Comparison of ENCODE assay signal across 20 cellular contexts in the genomic region with DNA sequence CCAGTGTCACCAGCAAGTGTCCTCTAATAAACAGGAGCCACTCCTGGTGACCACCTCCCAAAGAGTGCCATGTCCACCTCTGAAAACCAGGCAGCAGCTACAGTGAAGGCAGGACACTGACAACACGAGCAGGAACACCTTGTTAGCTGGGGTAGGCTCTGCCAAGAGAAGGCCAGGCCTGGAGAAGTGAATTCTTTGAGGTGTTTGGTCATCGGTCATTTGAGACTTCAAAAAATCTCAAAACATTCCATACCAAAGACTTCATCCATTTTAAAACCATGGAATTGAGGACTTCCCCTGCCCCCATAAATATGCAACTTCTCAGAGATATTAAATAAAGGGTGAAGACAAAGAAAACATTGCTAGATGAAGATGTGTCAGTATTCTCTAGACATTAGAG. TPM values are rescaled to one million over a fixed set of nuclear protein-coding genes. Genes with fewer than 3 reads are reported as not detected.
DNase-seq lines count a peak whose midpoint lies in the region; ATAC-seq and TF ChIP-seq lines count a peak whose summit lies in the region.
"Had no signal": no experiment of that assay in that cellular context is flagged by ENCODE, and none has a peak within 500 bp of the region (broad histone marks: within the 10 kb centered on the region; RNA-seq: fewer than 3 reads in every experiment).

No MANE protein-coding gene starts in this region.

- no peak for TF ChIP-seq POLR2A in lower leg skin (IDR thresholded peaks at IDR 0.05)

- in situ Hi-C loops in GM23248 (cut with MboI), result loop anchor here (25.0 kb wide), 2 partner anchors 650 to 825 kb away; no protein-coding TSS in a partner anchor

- no peak overlapping the region for H2BK5ac ChIP-seq in mesendoderm (ENCODE audit: low read length)

- POLR2A ChIA-PET in activated CD4-positive, alpha-beta T cell treated with anti-CD3 and anti-CD28 coated beads for 36 hours (lab: Charles Lee), result no interaction called here

- peaks cover 2% of the 10 kb centered on the region for H3K27me3 Mint-ChIP-seq in chondrocyte (ENCODE audit: low read depth)
- peaks cover 2% of the 10 kb centered on the region for H3K27me3 Mint-ChIP-seq in activated CD4-positive, alpha-beta T cell treated with anti-CD3 and anti-CD28 coated beads for 36 hours

- 0 out of 2 replicates have a peak overlapping the region, but pooled peaks have one; percentile 7 for H2AFZ ChIP-seq in GM23248

- H3K27ac Mint-ChIP-seq in chondrocyte (ENCODE audit: unreplicated experiment), result peak overlapping the region; percentile 70
- H3K27ac Mint-ChIP-seq in activated CD4-positive, alpha-beta T cell treated with anti-CD3 and anti-CD28 coated beads for 36 hours, result no peak overlapping the region

- no peaks in the 10 kb centered on the region for H3K79me2 ChIP-seq in GM23248 (ENCODE audit: insufficient read depth)
- H3K79me2 ChIP-seq in mesendoderm (ENCODE audit: control insufficient read depth, insufficient read depth, low read length), result no peaks in the 10 kb centered on the region

- H4K20me1 ChIP-seq in GM23248 (ENCODE audit: insufficient read depth), result no peaks in the 10 kb centered on the region

- TF ChIP-seq CTCF in chondrocyte (IDR thresholded peaks at IDR 0.05) (no peak), lower leg skin (IDR thresholded peaks at IDR 0.05) (no peak)

- H3K23ac ChIP-seq in mesendoderm (ENCODE audit: low read length), result no peak overlapping the region

- H4K8ac ChIP-seq in mesendoderm (ENCODE audit: low read depth, low read length), result no peak overlapping the region

- H3K27me3 ChIP-seq in GM23248 (replicated peaks; ENCODE audit: insufficient read depth) (no peaks in the 10 kb centered on the region), mesendoderm (ENCODE audit: insufficient read depth, low read length, poor library complexity) (no peaks in the 10 kb centered on the region)

- intact Hi-C loops in activated CD4-positive, alpha-beta T cell treated with anti-CD3 and anti-CD28 coated beads for 36 hours (cut with DNase I, micrococcal nuclease), result no loop called here
- intact Hi-C loops in lower leg skin (cut with DNase I; ENCODE audit: low total_unique reads), result no loop called here

- H3K4me2 ChIP-seq in GM23248 (ENCODE audit: unreplicated experiment) (peak overlapping the region; percentile 37), mesendoderm (ENCODE audit: low read length) (no peak overlapping the region)

- H3K4me3 ChIP-seq in GM23248, result peak overlapping the region; percentile 17; the same call in 1 of the 2 replicates
- H3K4me3 ChIP-seq in mesendoderm (ENCODE audit: low read length), result no peak overlapping the region
- no peak overlapping the region for H3K4me3 ChIP-seq in lower leg skin (ENCODE audit: low read depth, poor library complexity, severe bottlenecking)

- H3K36me3 Mint-ChIP-seq in chondrocyte (ENCODE audit: low read depth), result no peaks in the 10 kb centered on the region
- H3K36me3 Mint-ChIP-seq in activated CD4-positive, alpha-beta T cell treated with anti-CD3 and anti-CD28 coated beads for 36 hours (ENCODE audit: low read depth), result no peaks in the 10 kb centered on the region

- no peak for ATAC-seq in HG02571 (IDR thresholded peaks at IDR 0.05; ENCODE audit: unreplicated experiment)
- ATAC-seq in GM21515 (IDR thresholded peaks at IDR 0.05; ENCODE audit: unreplicated experiment), result no peak
- ATAC-seq in activated CD4-positive, alpha-beta T cell treated with anti-CD3 and anti-CD28 coated beads for 36 hours, result no peak
- ATAC-seq: PC-3 had no signal

- no peaks in the 10 kb centered on the region for H3K9me3 ChIP-seq in GM23248 (ENCODE audit: low read depth)

- CTCF ChIA-PET in activated CD4-positive, alpha-beta T cell treated with anti-CD3 and anti-CD28 coated beads for 36 hours (lab: Charles Lee), result interaction anchor here (1.5 kb wide), 1 partner anchor 46 kb away, joined by 3 read pairs; no protein-coding TSS in a partner anchor

- H3K4me1 ChIP-seq in GM23248 (ENCODE audit: insufficient read depth) (peaks cover 14% of the 10 kb centered on the region), mesendoderm (ENCODE audit: control insufficient read depth, low read depth, low read length) (no peaks in the 10 kb centered on the region)

- DNase-seq in AG08396 (ENCODE audit: low spot score) (peak; percentile 32), GM23248 (peak; percentile 55), chondrocyte (ENCODE audit: low spot score) (no peak), mesendoderm (peak; percentile 42), lower leg skin (ENCODE audit: low spot score in 2 of 2) (no peak)
- no peak for DNase-seq in activated CD4-positive, alpha-beta T cell treated with anti-CD3 and anti-CD28 coated beads for 36 hours
- DNase-seq: DMS 273 treated with DMSO at 0.1 percent for 48 hours; HCEC 1CT; KG1; NCI-H1417 treated with DMSO at 0.1 percent for 48 hours; NCI-H1930; NCI-H2171 treated with DMSO at 0.1 percent for 48 hours; NCI-H446 treated with DMSO at 0.1 percent for 48 hours; NK-92 treated with Interleukin-12 subunit alpha and Interleukin-12 subunit beta, amount 100 ng/mL, for 24 hours; PC-3 had no signal

- H3K79me1 ChIP-seq in mesendoderm (ENCODE audit: low read length), result no peaks in the 10 kb centered on the region

- H3K18ac ChIP-seq in mesendoderm (ENCODE audit: low read length), result no peak overlapping the region

- H3K36me3 ChIP-seq in GM23248 (ENCODE audit: low read depth) (no peaks in the 10 kb centered on the region), mesendoderm (ENCODE audit: control insufficient read depth, insufficient read depth, low read length) (no peaks in the 10 kb centered on the region)

- no peak overlapping the region for H4K5ac ChIP-seq in mesendoderm (ENCODE audit: low read length)

- no peaks in the 10 kb centered on the region for H3K9me3 Mint-ChIP-seq in chondrocyte (ENCODE audit: low read depth)
- no peaks in the 10 kb centered on the region for H3K9me3 Mint-ChIP-seq in activated CD4-positive, alpha-beta T cell treated with anti-CD3 and anti-CD28 coated beads for 36 hours (ENCODE audit: low read depth)

- H3K9me2 ChIP-seq in GM23248 (ENCODE audit: insufficient read depth), result no peaks in the 10 kb centered on the region

- H3K27ac ChIP-seq in GM23248 (peak overlapping the region; percentile 64), mesendoderm (ENCODE audit: low read depth, low read length) (no peak overlapping the region)
- H3K27ac ChIP-seq: C4-2B, RWPE1 had no signal

- H3F3A ChIP-seq in GM23248 (ENCODE audit: insufficient read depth), result 0 out of 2 replicates have a peak, but pooled peaks cover 16% of the 10 kb centered on the region

- H3K4me1 Mint-ChIP-seq in chondrocyte (ENCODE audit: low read depth), result peaks cover 15% of the 10 kb centered on the region
- no peaks in the 10 kb centered on the region for H3K4me1 Mint-ChIP-seq in activated CD4-positive, alpha-beta T cell treated with anti-CD3 and anti-CD28 coated beads for 36 hours

- 8 to 14% methylated on average over 2 of the region's 2 CpGs for WGBS in GM23248 (ENCODE audit: low coverage in 1 of 2, low lambda C conversion rate in 2 of 2, missing lambda C conversion rate in 2 of 2), 2 experiments
- no CpG with 5 or more reads among the region's 2 CpGs for WGBS in mesendoderm (ENCODE audit: extremely low coverage, insufficient coverage, low lambda C conversion rate)
- WGBS in lower leg skin, 2 donors, result 68 to 83% methylated on average over 2 of the region's 2 CpGs

- H2BK120ac ChIP-seq in mesendoderm (ENCODE audit: low read depth, low read length), result no peak overlapping the region

- no peak overlapping the region for H3K56ac ChIP-seq in mesendoderm (ENCODE audit: low read length)

- H3K4me3 Mint-ChIP-seq in chondrocyte (ENCODE audit: unreplicated experiment), result no peak overlapping the region
- H3K4me3 Mint-ChIP-seq in activated CD4-positive, alpha-beta T cell treated with anti-CD3 and anti-CD28 coated beads for 36 hours, result no peak overlapping the region

- no peak overlapping the region for H2BK15ac ChIP-seq in mesendoderm (replicated peaks; ENCODE audit: low read depth)

- no peak overlapping the region for H2AK5ac ChIP-seq in mesendoderm (ENCODE audit: low read length)

- H3K4ac ChIP-seq in mesendoderm (ENCODE audit: low read depth, low read length), result no peak overlapping the region

- H3K9ac ChIP-seq in GM23248 (no peak overlapping the region), mesendoderm (ENCODE audit: low read length) (no peak overlapping the region)

RNA-seq across cellular contexts. Expression of a gene that starts 28.3 kb away (rescaled TPM):
- total RNA-seq in GM23248 (2014; rRNA removed; shearing (Covaris generic)), result not detected in 2 replicates
- polyA plus RNA-seq in GM23248 (2016; fragmentation: Nextera tagmentation; extraction: Ambion mirVana), result not detected in 2 replicates
- total RNA-seq in chondrocyte (not detected in 3 replicates), lower leg skin (not detected)
- not detected for polyA plus RNA-seq in mesendoderm (2013, experiment 1 of 2)
- 0.03 TPM for polyA plus RNA-seq in mesendoderm (2013, experiment 2 of 2)
- not detected for total RNA-seq in activated CD4-positive, alpha-beta T cell treated with anti-CD3 and anti-CD28 coated beads for 36 hours
- total RNA-seq: A172, PC-3 had no signal

Comparison
In these comparisons a context has a peak if more than half of its experiments do, and no peak if none do; other contexts are left out.
1. DNase-seq: peak in AG08396 (single experiment), GM23248 (single experiment) and mesendoderm (single experiment); none in chondrocyte (single experiment), activated CD4-positive, alpha-beta T cell treated with anti-CD3 and anti-CD28 coated beads for 36 hours (single experiment) and lower leg skin (0 of 2).